In genomic region chr10:48439581-48440041, GRCh38 we compare ENCODE assay signal across 1 cellular context.
A peak's percentile ranks its signal among the peaks of the same experiment; 100 is the strongest.
TF ChIP-seq lines count a peak whose summit lies in the region.

No MANE protein-coding gene starts in this region.

TF ChIP-seq in HepG2, 621 proteins besides CTCF, POLR2A, EP300 and RAD21 (continued from another document and continues in another):
- TF ChIP-seq ZNF460 (CRISPR knock-in tag; IDR thresholded peaks at IDR 0.05; ENCODE audit: borderline replicate concordance): no peak
- TF ChIP-seq WIZ (CRISPR knock-in tag; IDR thresholded peaks at IDR 0.05): no peak
- TF ChIP-seq ZNF740 (CRISPR knock-in tag; IDR thresholded peaks at IDR 0.05): no peak
- TF ChIP-seq IKZF5 (CRISPR knock-in tag; IDR thresholded peaks at IDR 0.05): 0 out of 2 replicates have a peak, but pooled peaks have one; percentile 53
- TF ChIP-seq ZNF777 (CRISPR knock-in tag; IDR thresholded peaks at IDR 0.05): no peak
- TF ChIP-seq THAP8 (CRISPR knock-in tag; IDR thresholded peaks at IDR 0.05; ENCODE audit: borderline replicate concordance): no peak
- TF ChIP-seq GABPB1 (CRISPR knock-in tag; IDR thresholded peaks at IDR 0.05): peak; percentile 36; the same call in 1 of the 2 replicates
- peak; percentile 98 for TF ChIP-seq THRA (CRISPR knock-in tag; IDR thresholded peaks at IDR 0.05; ENCODE audit: borderline replicate concordance)
- peak; percentile 58; the same call in 1 of the 2 replicates for TF ChIP-seq NCOA2 (CRISPR knock-in tag; IDR thresholded peaks at IDR 0.05)
- TF ChIP-seq TFDP1 (CRISPR knock-in tag; IDR thresholded peaks at IDR 0.05; ENCODE audit: borderline replicate concordance): no peak
- TF ChIP-seq HDAC1 (CRISPR knock-in tag; IDR thresholded peaks at IDR 0.05): 0 out of 2 replicates have a peak, but pooled peaks have one; percentile 40
- peak; percentile 90 for TF ChIP-seq GATAD2A (CRISPR knock-in tag; IDR thresholded peaks at IDR 0.05)
- TF ChIP-seq ZFY (CRISPR knock-in tag; IDR thresholded peaks at IDR 0.05): no peak
- TF ChIP-seq RBM22 (optimal IDR thresholded peaks at IDR 0.05; ENCODE audit: low read length): peak; percentile 86
- 0 out of 2 replicates have a peak, but pooled peaks have one; percentile 49 for TF ChIP-seq ESRRA (CRISPR knock-in tag; IDR thresholded peaks at IDR 0.05; ENCODE audit: low read depth)
- TF ChIP-seq GLMP (CRISPR knock-in tag; IDR thresholded peaks at IDR 0.05; ENCODE audit: borderline replicate concordance): no peak
- TF ChIP-seq HIC2 (CRISPR knock-in tag; IDR thresholded peaks at IDR 0.05; ENCODE audit: low read depth): no peak
- peak; percentile 28; the same call in 1 of the 2 replicates for TF ChIP-seq KDM6A (CRISPR knock-in tag; IDR thresholded peaks at IDR 0.05; ENCODE audit: low read depth)
- peak; percentile 55; the same call in 1 of the 2 replicates for TF ChIP-seq CBX5 (CRISPR knock-in tag; IDR thresholded peaks at IDR 0.05; ENCODE audit: borderline replicate concordance)
- 0 out of 2 replicates have a peak, but pooled peaks have one; percentile 29 for TF ChIP-seq ATF2 (CRISPR knock-in tag; IDR thresholded peaks at IDR 0.05)
- TF ChIP-seq ZHX1 (CRISPR knock-in tag; IDR thresholded peaks at IDR 0.05; ENCODE audit: low read depth): no peak
- peak; percentile 81 for TF ChIP-seq ARID5B (CRISPR knock-in tag; IDR thresholded peaks at IDR 0.05)
- no peak for TF ChIP-seq PAX8 (CRISPR knock-in tag; IDR thresholded peaks at IDR 0.05; ENCODE audit: borderline replicate concordance)
- no peak for TF ChIP-seq LCORL (IDR thresholded peaks at IDR 0.05)
- TF ChIP-seq LCORL (CRISPR knock-in tag; IDR thresholded peaks at IDR 0.05): peak; percentile 72; the same call in 1 of the 2 replicates
- TF ChIP-seq ZNF746 (CRISPR knock-in tag; IDR thresholded peaks at IDR 0.05): peak; percentile 58; the same call in 1 of the 2 replicates
- 0 out of 2 replicates have a peak, but pooled peaks have one; percentile 20 for TF ChIP-seq ZSCAN9 (CRISPR knock-in tag; IDR thresholded peaks at IDR 0.05; ENCODE audit: borderline replicate concordance)
- TF ChIP-seq BCL6 (CRISPR knock-in tag; IDR thresholded peaks at IDR 0.05): peak; percentile 40; the same call in 1 of the 2 replicates
- no peak for TF ChIP-seq TMF1 (CRISPR knock-in tag; IDR thresholded peaks at IDR 0.05; ENCODE audit: low read depth)
- TF ChIP-seq POGZ (CRISPR knock-in tag; IDR thresholded peaks at IDR 0.05): no peak
- peak; percentile 35; the same call in 1 of the 2 replicates for TF ChIP-seq ZNF687 (CRISPR knock-in tag; IDR thresholded peaks at IDR 0.05)
- no peak for TF ChIP-seq ZFP90 (CRISPR knock-in tag; IDR thresholded peaks at IDR 0.05; ENCODE audit: borderline replicate concordance)
- TF ChIP-seq FOSL2 (CRISPR knock-in tag; IDR thresholded peaks at IDR 0.05): peak; percentile 64
- no peak for TF ChIP-seq ZNF275 (CRISPR knock-in tag; IDR thresholded peaks at IDR 0.05; ENCODE audit: borderline replicate concordance)
- TF ChIP-seq ZKSCAN5 (CRISPR knock-in tag; IDR thresholded peaks at IDR 0.05): no peak
- peak; percentile 55; the same call in 1 of the 2 replicates for TF ChIP-seq ZMYM4 (CRISPR knock-in tag; IDR thresholded peaks at IDR 0.05)
